Comparison of ENCODE assay signal across 15 cellular contexts in the genomic region with DNA sequence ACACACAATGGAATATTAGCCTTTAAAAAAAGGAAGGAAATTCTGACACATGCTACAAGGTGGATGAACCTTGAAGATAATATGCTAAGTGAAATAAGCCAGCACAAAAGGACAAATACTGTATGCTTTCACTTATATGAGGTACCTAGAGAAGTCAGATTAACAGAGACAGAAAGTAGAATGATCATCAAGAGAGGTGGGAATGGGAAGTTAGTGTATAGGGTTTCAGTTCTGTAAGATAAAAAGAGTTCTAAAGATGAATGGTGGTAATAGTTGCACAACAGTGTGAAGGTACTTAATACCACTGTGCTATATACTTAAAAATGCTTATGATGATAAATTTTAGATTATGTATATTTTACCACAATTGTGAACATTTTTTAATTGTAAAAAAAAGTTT.
"Had no signal": no experiment of that assay in that cellular context is flagged by ENCODE, and none has a peak within 500 bp of the region (broad histone marks: within the 10 kb centered on the region; RNA-seq: fewer than 3 reads in every experiment).

No MANE protein-coding gene starts in this region.

- H3K4me3 Mint-ChIP-seq: activated CD8-positive, alpha-beta memory T cell treated with anti-CD3 and anti-CD28 coated beads, Interleukin-2, amount 10 ng/mL, durations not matched to agents 7 days and 5 days; neural progenitor cell had no signal

- ATAC-seq: activated CD8-positive, alpha-beta memory T cell treated with anti-CD3 and anti-CD28 coated beads, Interleukin-2, amount 10 ng/mL, durations not matched to agents 7 days and 5 days had no signal

- DNase-seq: activated CD4-positive, alpha-beta T cell treated with anti-CD3 and anti-CD28 coated beads, Interleukin-2, amount 50 U/mL, for 4 hours; activated CD4-positive, CD25-positive, alpha-beta regulatory T cell treated with anti-CD3 and anti-CD28 coated beads, Interleukin-2, amount 50 U/mL, for 72 hours; activated CD8-positive, alpha-beta memory T cell treated with anti-CD3 and anti-CD28 coated beads, Interleukin-2, amount 10 ng/mL, durations not matched to agents 7 days and 5 days; activated naive CD4-positive, alpha-beta T cell treated with Interleukin-2 at 50 U/mL for 16 hours; caudate nucleus; islet precursor cell; midbrain; ovary; sigmoid colon; spleen; stomach; T-helper 2 cell; testis; upper lobe of left lung had no signal

- H3K9me3 Mint-ChIP-seq: neural progenitor cell had no signal

- H3K27ac Mint-ChIP-seq: activated CD8-positive, alpha-beta memory T cell treated with anti-CD3 and anti-CD28 coated beads, Interleukin-2, amount 10 ng/mL, durations not matched to agents 7 days and 5 days; neural progenitor cell had no signal

- H3K27me3 Mint-ChIP-seq: activated CD8-positive, alpha-beta memory T cell treated with anti-CD3 and anti-CD28 coated beads, Interleukin-2, amount 10 ng/mL, durations not matched to agents 7 days and 5 days had no signal
